ENCODE assay signal across 8 cellular contexts in the genomic region with DNA sequence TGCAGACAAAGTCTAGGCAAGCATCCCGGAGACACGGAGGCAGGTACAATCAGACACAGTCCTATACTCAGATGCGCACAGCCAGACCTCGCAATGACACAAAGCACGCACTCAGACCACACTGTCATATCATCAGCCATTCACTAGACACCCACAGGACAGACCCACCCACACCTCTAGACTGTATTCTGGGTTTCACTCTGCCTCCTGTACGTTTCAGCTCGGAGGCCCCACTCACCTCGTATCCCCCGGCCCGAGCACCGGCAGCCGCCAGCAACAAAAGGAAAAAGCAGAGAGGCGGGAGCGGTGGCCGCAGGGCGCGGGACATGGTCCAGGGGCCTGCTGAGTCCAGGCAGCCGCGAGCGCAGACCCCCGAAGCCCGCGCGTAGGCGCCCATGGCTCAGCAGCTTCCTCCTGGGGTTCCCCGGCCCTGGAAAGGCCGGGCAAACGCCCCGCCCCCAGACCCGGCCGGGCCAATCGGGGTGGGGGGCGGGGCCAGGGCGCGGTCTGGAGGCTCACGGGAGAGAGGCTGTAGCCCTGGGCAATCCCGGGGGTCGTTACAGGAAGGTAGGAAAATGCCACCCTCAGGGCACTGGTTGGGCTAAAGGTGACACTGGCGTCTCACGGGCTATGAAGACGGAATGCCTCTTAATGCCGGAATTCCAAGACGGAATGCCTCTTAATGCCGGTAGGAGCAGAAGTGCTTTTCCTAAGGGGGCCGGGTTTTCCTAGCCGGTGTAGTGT. TPM values are rescaled to one million over a fixed set of nuclear protein-coding genes. Genes with fewer than 3 reads are reported as not detected.
DNase-seq lines count a peak whose midpoint lies in the region; ATAC-seq and TF ChIP-seq lines count a peak whose summit lies in the region.

Gene MAN2B1 (minus strand): TSS at position 438 of the 744 bp plus-strand sequence. CDS start 41 bp downstream, at position 397.
Gene WDR83 (plus strand): TSS at position 503 of the 744 bp plus-strand sequence. CDS start 2,984 bp downstream, outside the sequence.

- POLR2A ChIA-PET in activated CD4-positive, alpha-beta T cell treated with anti-CD3 and anti-CD28 coated beads for 36 hours (lab: Charles Lee), result interaction anchor here (0.8 to 1.1 kb wide), 7 partner anchors 12 to 126 kb away, joined by 3 to 6 read pairs (median 5); partner anchors contain the start of genes TRIR, ZNF490 and ZNF791

- H3K4me3 ChIP-seq in GM12875 (ENCODE audit: low read depth, low read length), result peak within 1 kb of the TSS; percentile 72

- DNase-seq in NCI-H510A (lab: John Stamatoyannopoulos, UW), result peak; percentile 63
- DNase-seq in activated CD4-positive, alpha-beta T cell treated with anti-CD3 and anti-CD28 coated beads for 36 hours, result peak; percentile 90
- no peak for DNase-seq in chondrocyte (ENCODE audit: low spot score)
- DNase-seq in stimulated activated CD4-positive, alpha-beta T cell treated with anti-CD3 and anti-CD28 coated beads, Interleukin-1b, Interleukin-23, amount 100 ng/mL, for 4 hours (ENCODE audit: low read depth in 2 of 2), result peak; percentile 75 to 85

- H3K4me3 Mint-ChIP-seq in activated CD4-positive, alpha-beta T cell treated with anti-CD3 and anti-CD28 coated beads for 36 hours, result peak within 1 kb of the TSS; percentile 86
- H3K4me3 Mint-ChIP-seq in chondrocyte (ENCODE audit: unreplicated experiment), result peak within 1 kb of the TSS; percentile 90

- CTCF ChIA-PET in activated CD4-positive, alpha-beta T cell treated with anti-CD3 and anti-CD28 coated beads for 36 hours (lab: Charles Lee), result interaction anchor here (0.5 to 1.9 kb wide), 8 partner anchors 10 to 575 kb away, joined by 3 to 7 read pairs (median 4); no protein-coding TSS in a partner anchor

- no peaks in the 10 kb centered on the region for H3K27me3 ChIP-seq in layer of hippocampus (ENCODE audit: control insufficient read depth, insufficient read depth, low read length)

- TF ChIP-seq CTCF in GM12875 (IDR thresholded peaks at IDR 0.05; ENCODE audit: borderline replicate concordance, insufficient read depth, low read depth, low read length) (no peak), chondrocyte (IDR thresholded peaks at IDR 0.05) (peak; percentile 29)

- no peaks in the 10 kb centered on the region for H3K9me3 Mint-ChIP-seq in activated CD4-positive, alpha-beta T cell treated with anti-CD3 and anti-CD28 coated beads for 36 hours (ENCODE audit: low read depth)
- no peaks in the 10 kb centered on the region for H3K9me3 Mint-ChIP-seq in chondrocyte (ENCODE audit: low read depth)

- ATAC-seq in HG03025 (IDR thresholded peaks at IDR 0.05; ENCODE audit: low FRiP score, unreplicated experiment) (peak; percentile 43), HG03139 (IDR thresholded peaks at IDR 0.05; ENCODE audit: unreplicated experiment) (no peak)
- ATAC-seq in activated CD4-positive, alpha-beta T cell treated with anti-CD3 and anti-CD28 coated beads for 36 hours, result peak; percentile 73

- peaks cover 43% of the 10 kb centered on the region for H3K4me1 Mint-ChIP-seq in activated CD4-positive, alpha-beta T cell treated with anti-CD3 and anti-CD28 coated beads for 36 hours
- peaks cover 41% of the 10 kb centered on the region for H3K4me1 Mint-ChIP-seq in chondrocyte (ENCODE audit: low read depth)

- peak within 1 kb of the TSS; percentile 62 for H3K27ac ChIP-seq in layer of hippocampus (ENCODE audit: low read depth, low read length)

- intact Hi-C loops in activated CD4-positive, alpha-beta T cell treated with anti-CD3 and anti-CD28 coated beads for 36 hours (cut with DNase I, micrococcal nuclease), result loop anchor here in 1 of 2 experiments (1.0 to 5.0 kb wide), 5 partner anchors 56 to 744 kb away; partner anchors contain the start of genes GET3, ZNF44 and ZNF564

- H3K36me3 Mint-ChIP-seq in activated CD4-positive, alpha-beta T cell treated with anti-CD3 and anti-CD28 coated beads for 36 hours (ENCODE audit: low read depth), result peaks cover 42% of the 10 kb centered on the region
- peaks cover 3% of the 10 kb centered on the region for H3K36me3 Mint-ChIP-seq in chondrocyte (ENCODE audit: low read depth)

- peak within 1 kb of the TSS; percentile 83 for H3K27ac Mint-ChIP-seq in activated CD4-positive, alpha-beta T cell treated with anti-CD3 and anti-CD28 coated beads for 36 hours
- H3K27ac Mint-ChIP-seq in chondrocyte (ENCODE audit: unreplicated experiment), result peak within 1 kb of the TSS; percentile 52

- no peaks in the 10 kb centered on the region for H3K27me3 Mint-ChIP-seq in activated CD4-positive, alpha-beta T cell treated with anti-CD3 and anti-CD28 coated beads for 36 hours
- no peaks in the 10 kb centered on the region for H3K27me3 Mint-ChIP-seq in chondrocyte (ENCODE audit: low read depth)

RNA-seq across cellular contexts. Expression of gene MAN2B1, which starts in this region (rescaled TPM):
- total RNA-seq in activated CD4-positive, alpha-beta T cell treated with anti-CD3 and anti-CD28 coated beads for 36 hours, result 100 to 1,000 TPM; 118 to 154 TPM
- total RNA-seq in chondrocyte, result 86.6 to 104 TPM (median 99.5 TPM) in 3 replicates

RNA-seq across cellular contexts. Expression of gene WDR83, which starts in this region (rescaled TPM):
- 10 to 100 TPM; 13.5 to 19.5 TPM for total RNA-seq in activated CD4-positive, alpha-beta T cell treated with anti-CD3 and anti-CD28 coated beads for 36 hours
- total RNA-seq in chondrocyte, result 9.6 to 13.5 TPM (median 12.7 TPM) in 3 replicates
